ENCODE assay signal across 1 cellular context in genomic region chr7:26348234-26348851, GRCh38.
TF ChIP-seq lines count a peak whose summit lies in the region.

No MANE protein-coding gene starts in this region.

TF ChIP-seq in HepG2, 621 proteins besides CTCF, POLR2A, EP300 and RAD21 (continued from another document and continues in another):
- TF ChIP-seq, protein P1, sequence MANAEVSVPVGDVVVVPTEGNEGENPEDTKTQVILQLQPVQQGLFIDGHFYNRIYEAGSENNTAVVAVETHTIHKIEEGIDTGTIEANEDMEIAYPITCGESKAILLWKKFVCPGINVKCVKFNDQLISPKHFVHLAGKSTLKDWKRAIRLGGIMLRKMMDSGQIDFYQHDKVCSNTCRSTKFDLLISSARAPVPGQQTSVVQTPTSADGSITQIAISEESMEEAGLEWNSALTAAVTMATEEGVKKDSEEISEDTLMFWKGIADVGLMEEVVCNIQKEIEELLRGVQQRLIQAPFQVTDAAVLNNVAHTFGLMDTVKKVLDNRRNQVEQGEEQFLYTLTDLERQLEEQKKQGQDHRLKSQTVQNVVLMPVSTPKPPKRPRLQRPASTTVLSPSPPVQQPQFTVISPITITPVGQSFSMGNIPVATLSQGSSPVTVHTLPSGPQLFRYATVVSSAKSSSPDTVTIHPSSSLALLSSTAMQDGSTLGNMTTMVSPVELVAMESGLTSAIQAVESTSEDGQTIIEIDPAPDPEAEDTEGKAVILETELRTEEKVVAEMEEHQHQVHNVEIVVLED (CRISPR knock-in tag; IDR thresholded peaks at IDR 0.05; ENCODE audit: borderline replicate concordance), result peak; percentile 46
- TF ChIP-seq ARID5B (CRISPR knock-in tag; IDR thresholded peaks at IDR 0.05) (peak; percentile 43; the same call in 1 of the 2 replicates), ZZZ3 (CRISPR knock-in tag; IDR thresholded peaks at IDR 0.05; ENCODE audit: borderline replicate concordance) (no peak), ZNF12 (CRISPR knock-in tag; IDR thresholded peaks at IDR 0.05) (peak; percentile 17; the same call in 1 of the 2 replicates), BCL6 (CRISPR knock-in tag; IDR thresholded peaks at IDR 0.05) (peak; percentile 67), ONECUT2 (CRISPR knock-in tag; IDR thresholded peaks at IDR 0.05) (0 out of 2 replicates have a peak, but pooled peaks have one; percentile 6), ZNF362 (CRISPR knock-in tag; IDR thresholded peaks at IDR 0.05; ENCODE audit: borderline replicate concordance) (peak; percentile 60; the same call in 1 of the 2 replicates), NFAT5 (CRISPR knock-in tag; IDR thresholded peaks at IDR 0.05) (peak; percentile 84; the same call in 1 of the 2 replicates), KLF15 (CRISPR knock-in tag; IDR thresholded peaks at IDR 0.05; ENCODE audit: borderline replicate concordance) (peak; percentile 49; the same call in 1 of the 2 replicates), ZNF670 (CRISPR knock-in tag; IDR thresholded peaks at IDR 0.05; ENCODE audit: borderline replicate concordance) (0 out of 2 replicates have a peak, but pooled peaks have one; percentile 65), IRF2 (CRISPR knock-in tag; IDR thresholded peaks at IDR 0.05) (no peak), TGIF2 (CRISPR knock-in tag; IDR thresholded peaks at IDR 0.05) (peak; percentile 39; the same call in 1 of the 2 replicates), RELA (CRISPR knock-in tag; IDR thresholded peaks at IDR 0.05) (no peak), NFKB2 (CRISPR knock-in tag; IDR thresholded peaks at IDR 0.05; ENCODE audit: borderline replicate concordance) (0 out of 2 replicates have a peak, but pooled peaks have one; percentile 51), FOXK1 (CRISPR knock-in tag; IDR thresholded peaks at IDR 0.05; ENCODE audit: borderline replicate concordance, low read depth) (peak; percentile 57; the same call in 1 of the 2 replicates), KDM1A (CRISPR knock-in tag; IDR thresholded peaks at IDR 0.05) (no peak), GATAD1 (CRISPR knock-in tag; IDR thresholded peaks at IDR 0.05) (peak; percentile 23; the same call in 1 of the 2 replicates), ZNF292 (CRISPR knock-in tag; IDR thresholded peaks at IDR 0.05; ENCODE audit: borderline replicate concordance, low read depth) (peak; percentile 81), MNT (IDR thresholded peaks at IDR 0.05) (peak; percentile 53), KLF12 (CRISPR knock-in tag; IDR thresholded peaks at IDR 0.05; ENCODE audit: borderline replicate concordance) (0 out of 2 replicates have a peak, but pooled peaks have one; percentile 48), RERE (CRISPR knock-in tag; IDR thresholded peaks at IDR 0.05; ENCODE audit: low read depth) (no peak), XBP1 (CRISPR knock-in tag; IDR thresholded peaks at IDR 0.05) (no peak), FOXC1 (CRISPR knock-in tag; IDR thresholded peaks at IDR 0.05; ENCODE audit: borderline replicate concordance) (peak; percentile 54; the same call in 1 of the 2 replicates), SALL1 (CRISPR knock-in tag; IDR thresholded peaks at IDR 0.05) (peak; percentile 89), ZNF644 (CRISPR knock-in tag; IDR thresholded peaks at IDR 0.05; ENCODE audit: low read depth) (peak; percentile 67; the same call in 1 of the 2 replicates), ZNF607 (CRISPR knock-in tag; IDR thresholded peaks at IDR 0.05; ENCODE audit: borderline replicate concordance) (0 out of 2 replicates have a peak, but pooled peaks have one; percentile 42), FOXA3 (CRISPR knock-in tag; IDR thresholded peaks at IDR 0.05) (peak; percentile 6; the same call in 1 of the 2 replicates), CAMTA2 (CRISPR knock-in tag; IDR thresholded peaks at IDR 0.05; ENCODE audit: borderline replicate concordance) (no peak)
- TF ChIP-seq, protein P2, sequence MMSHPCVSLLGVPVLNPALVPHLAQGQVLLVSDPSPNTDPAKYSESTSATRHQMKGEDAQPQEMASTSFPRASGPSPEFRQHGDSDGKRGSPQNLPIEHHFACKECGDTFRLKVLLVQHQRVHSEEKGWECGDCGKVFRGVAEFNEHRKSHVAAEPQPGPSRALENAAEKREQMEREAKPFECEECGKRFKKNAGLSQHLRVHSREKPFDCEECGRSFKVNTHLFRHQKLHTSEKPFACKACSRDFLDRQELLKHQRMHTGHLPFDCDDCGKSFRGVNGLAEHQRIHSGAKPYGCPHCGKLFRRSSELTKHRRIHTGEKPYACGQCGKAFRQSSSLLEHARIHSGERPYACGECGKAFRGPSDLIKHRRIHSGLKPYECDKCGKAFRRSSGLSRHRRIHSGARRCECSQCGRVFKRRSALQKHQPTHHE (CRISPR knock-in tag; IDR thresholded peaks at IDR 0.05; ENCODE audit: borderline replicate concordance), result peak; percentile 81; the same call in 1 of the 2 replicates
- TF ChIP-seq, protein P3, sequence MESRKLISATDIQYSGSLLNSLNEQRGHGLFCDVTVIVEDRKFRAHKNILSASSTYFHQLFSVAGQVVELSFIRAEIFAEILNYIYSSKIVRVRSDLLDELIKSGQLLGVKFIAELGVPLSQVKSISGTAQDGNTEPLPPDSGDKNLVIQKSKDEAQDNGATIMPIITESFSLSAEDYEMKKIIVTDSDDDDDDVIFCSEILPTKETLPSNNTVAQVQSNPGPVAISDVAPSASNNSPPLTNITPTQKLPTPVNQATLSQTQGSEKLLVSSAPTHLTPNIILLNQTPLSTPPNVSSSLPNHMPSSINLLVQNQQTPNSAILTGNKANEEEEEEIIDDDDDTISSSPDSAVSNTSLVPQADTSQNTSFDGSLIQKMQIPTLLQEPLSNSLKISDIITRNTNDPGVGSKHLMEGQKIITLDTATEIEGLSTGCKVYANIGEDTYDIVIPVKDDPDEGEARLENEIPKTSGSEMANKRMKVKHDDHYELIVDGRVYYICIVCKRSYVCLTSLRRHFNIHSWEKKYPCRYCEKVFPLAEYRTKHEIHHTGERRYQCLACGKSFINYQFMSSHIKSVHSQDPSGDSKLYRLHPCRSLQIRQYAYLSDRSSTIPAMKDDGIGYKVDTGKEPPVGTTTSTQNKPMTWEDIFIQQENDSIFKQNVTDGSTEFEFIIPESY (CRISPR knock-in tag; IDR thresholded peaks at IDR 0.05), result no peak
